In genomic region chr15:77500986-77501385, GRCh38 we compare ENCODE assay signal across 1 cellular context.
TF ChIP-seq lines count a peak whose summit lies in the region.

No MANE protein-coding gene starts in this region.

TF ChIP-seq in H1, 55 proteins besides CTCF, POLR2A, EP300 and RAD21:
- TF ChIP-seq BACH1 (IDR thresholded peaks at IDR 0.05; ENCODE audit: low read length) (no peak), ZNF274 (IDR thresholded peaks at IDR 0.05; ENCODE audit: borderline replicate concordance, extremely low read depth, low read length) (no peak), NANOG (IDR thresholded peaks at IDR 0.05; ENCODE audit: insufficient read depth, low read depth, low read length, poor library complexity, severe bottlenecking) (no peak), EGR1 (IDR thresholded peaks at IDR 0.05; ENCODE audit: borderline replicate concordance, low read depth, low read length) (no peak), ASH2L (IDR thresholded peaks at IDR 0.05; ENCODE audit: low read length) (no peak), JUND (IDR thresholded peaks at IDR 0.05; ENCODE audit: low read length) (no peak), RXRA (IDR thresholded peaks at IDR 0.05; ENCODE audit: insufficient read depth, low read depth, low read length) (no peak), KDM4A (IDR thresholded peaks at IDR 0.05; ENCODE audit: low read depth, low read length, severe bottlenecking) (no peak), YY1 (IDR thresholded peaks at IDR 0.05; ENCODE audit: low read depth, low read length) (no peak), HDAC2 (IDR thresholded peaks at IDR 0.05; ENCODE audit: borderline replicate concordance in 1 of 2, low read depth in 2 of 2, low read length in 2 of 2) (no peak), CREB1 (IDR thresholded peaks at IDR 0.05) (no peak), HDAC6 (IDR thresholded peaks at IDR 0.05; ENCODE audit: low read depth, low read length) (no peak), TBP (IDR thresholded peaks at IDR 0.05; ENCODE audit: low read depth, low read length) (no peak), TEAD4 (IDR thresholded peaks at IDR 0.05; ENCODE audit: low read depth, low read length) (no peak), KDM5A (IDR thresholded peaks at IDR 0.05; ENCODE audit: low read length) (no peak), RFX5 (IDR thresholded peaks at IDR 0.05; ENCODE audit: borderline replicate concordance, low read depth, low read length) (no peak), USF2 (IDR thresholded peaks at IDR 0.05; ENCODE audit: low read length) (no peak), SP1 (IDR thresholded peaks at IDR 0.05; ENCODE audit: low read depth, low read length) (no peak)
- TF ChIP-seq, protein P1, sequence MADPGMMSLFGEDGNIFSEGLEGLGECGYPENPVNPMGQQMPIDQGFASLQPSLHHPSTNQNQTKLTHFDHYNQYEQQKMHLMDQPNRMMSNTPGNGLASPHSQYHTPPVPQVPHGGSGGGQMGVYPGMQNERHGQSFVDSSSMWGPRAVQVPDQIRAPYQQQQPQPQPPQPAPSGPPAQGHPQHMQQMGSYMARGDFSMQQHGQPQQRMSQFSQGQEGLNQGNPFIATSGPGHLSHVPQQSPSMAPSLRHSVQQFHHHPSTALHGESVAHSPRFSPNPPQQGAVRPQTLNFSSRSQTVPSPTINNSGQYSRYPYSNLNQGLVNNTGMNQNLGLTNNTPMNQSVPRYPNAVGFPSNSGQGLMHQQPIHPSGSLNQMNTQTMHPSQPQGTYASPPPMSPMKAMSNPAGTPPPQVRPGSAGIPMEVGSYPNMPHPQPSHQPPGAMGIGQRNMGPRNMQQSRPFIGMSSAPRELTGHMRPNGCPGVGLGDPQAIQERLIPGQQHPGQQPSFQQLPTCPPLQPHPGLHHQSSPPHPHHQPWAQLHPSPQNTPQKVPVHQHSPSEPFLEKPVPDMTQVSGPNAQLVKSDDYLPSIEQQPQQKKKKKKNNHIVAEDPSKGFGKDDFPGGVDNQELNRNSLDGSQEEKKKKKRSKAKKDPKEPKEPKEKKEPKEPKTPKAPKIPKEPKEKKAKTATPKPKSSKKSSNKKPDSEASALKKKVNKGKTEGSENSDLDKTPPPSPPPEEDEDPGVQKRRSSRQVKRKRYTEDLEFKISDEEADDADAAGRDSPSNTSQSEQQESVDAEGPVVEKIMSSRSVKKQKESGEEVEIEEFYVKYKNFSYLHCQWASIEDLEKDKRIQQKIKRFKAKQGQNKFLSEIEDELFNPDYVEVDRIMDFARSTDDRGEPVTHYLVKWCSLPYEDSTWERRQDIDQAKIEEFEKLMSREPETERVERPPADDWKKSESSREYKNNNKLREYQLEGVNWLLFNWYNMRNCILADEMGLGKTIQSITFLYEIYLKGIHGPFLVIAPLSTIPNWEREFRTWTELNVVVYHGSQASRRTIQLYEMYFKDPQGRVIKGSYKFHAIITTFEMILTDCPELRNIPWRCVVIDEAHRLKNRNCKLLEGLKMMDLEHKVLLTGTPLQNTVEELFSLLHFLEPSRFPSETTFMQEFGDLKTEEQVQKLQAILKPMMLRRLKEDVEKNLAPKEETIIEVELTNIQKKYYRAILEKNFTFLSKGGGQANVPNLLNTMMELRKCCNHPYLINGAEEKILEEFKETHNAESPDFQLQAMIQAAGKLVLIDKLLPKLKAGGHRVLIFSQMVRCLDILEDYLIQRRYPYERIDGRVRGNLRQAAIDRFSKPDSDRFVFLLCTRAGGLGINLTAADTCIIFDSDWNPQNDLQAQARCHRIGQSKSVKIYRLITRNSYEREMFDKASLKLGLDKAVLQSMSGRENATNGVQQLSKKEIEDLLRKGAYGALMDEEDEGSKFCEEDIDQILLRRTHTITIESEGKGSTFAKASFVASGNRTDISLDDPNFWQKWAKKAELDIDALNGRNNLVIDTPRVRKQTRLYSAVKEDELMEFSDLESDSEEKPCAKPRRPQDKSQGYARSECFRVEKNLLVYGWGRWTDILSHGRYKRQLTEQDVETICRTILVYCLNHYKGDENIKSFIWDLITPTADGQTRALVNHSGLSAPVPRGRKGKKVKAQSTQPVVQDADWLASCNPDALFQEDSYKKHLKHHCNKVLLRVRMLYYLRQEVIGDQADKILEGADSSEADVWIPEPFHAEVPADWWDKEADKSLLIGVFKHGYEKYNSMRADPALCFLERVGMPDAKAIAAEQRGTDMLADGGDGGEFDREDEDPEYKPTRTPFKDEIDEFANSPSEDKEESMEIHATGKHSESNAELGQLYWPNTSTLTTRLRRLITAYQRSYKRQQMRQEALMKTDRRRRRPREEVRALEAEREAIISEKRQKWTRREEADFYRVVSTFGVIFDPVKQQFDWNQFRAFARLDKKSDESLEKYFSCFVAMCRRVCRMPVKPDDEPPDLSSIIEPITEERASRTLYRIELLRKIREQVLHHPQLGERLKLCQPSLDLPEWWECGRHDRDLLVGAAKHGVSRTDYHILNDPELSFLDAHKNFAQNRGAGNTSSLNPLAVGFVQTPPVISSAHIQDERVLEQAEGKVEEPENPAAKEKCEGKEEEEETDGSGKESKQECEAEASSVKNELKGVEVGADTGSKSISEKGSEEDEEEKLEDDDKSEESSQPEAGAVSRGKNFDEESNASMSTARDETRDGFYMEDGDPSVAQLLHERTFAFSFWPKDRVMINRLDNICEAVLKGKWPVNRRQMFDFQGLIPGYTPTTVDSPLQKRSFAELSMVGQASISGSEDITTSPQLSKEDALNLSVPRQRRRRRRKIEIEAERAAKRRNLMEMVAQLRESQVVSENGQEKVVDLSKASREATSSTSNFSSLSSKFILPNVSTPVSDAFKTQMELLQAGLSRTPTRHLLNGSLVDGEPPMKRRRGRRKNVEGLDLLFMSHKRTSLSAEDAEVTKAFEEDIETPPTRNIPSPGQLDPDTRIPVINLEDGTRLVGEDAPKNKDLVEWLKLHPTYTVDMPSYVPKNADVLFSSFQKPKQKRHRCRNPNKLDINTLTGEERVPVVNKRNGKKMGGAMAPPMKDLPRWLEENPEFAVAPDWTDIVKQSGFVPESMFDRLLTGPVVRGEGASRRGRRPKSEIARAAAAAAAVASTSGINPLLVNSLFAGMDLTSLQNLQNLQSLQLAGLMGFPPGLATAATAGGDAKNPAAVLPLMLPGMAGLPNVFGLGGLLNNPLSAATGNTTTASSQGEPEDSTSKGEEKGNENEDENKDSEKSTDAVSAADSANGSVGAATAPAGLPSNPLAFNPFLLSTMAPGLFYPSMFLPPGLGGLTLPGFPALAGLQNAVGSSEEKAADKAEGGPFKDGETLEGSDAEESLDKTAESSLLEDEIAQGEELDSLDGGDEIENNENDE (IDR thresholded peaks at IDR 0.05; ENCODE audit: insufficient replicate concordance, low read length): no peak
